In the genomic region with DNA sequence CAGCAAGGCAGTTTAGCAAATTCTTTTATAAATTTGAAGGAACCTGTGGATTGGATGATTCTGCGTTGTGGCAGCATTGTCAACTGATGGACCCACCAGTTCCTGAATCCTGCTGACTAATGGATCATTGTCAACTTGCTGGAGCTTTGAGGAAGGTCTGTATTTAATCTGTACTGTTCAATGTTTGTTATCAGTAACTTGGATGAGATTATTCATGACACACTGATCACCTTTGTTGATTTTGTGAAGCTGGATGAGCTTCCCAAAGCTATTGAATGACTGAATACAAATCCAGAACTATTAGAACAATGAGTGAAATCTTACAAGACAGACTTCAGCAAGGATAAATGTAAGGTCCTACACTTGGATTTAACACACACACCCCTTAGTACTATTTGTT, we compare ENCODE assay signal across 28 cellular contexts.
"Had no signal": no experiment of that assay in that cellular context is flagged by ENCODE, and none has a peak within 500 bp of the region (broad histone marks: within the 10 kb centered on the region; RNA-seq: fewer than 3 reads in every experiment).

No MANE protein-coding gene starts in this region.

- H3K9me3 ChIP-seq: pancreas, suprapubic skin, transverse colon, upper lobe of right lung, uterus had no signal

- H3K27ac ChIP-seq: coronary artery, esophagus muscularis mucosa, heart right ventricle, pancreas, skin epidermis, suprapubic skin, transverse colon, upper lobe of right lung, uterus had no signal

- H3K9me3 Mint-ChIP-seq: memory B cell had no signal

- H3K27me3 ChIP-seq: esophagus muscularis mucosa, heart right ventricle, pancreas, suprapubic skin, transverse colon, upper lobe of right lung, uterus had no signal

- FAIRE-seq: endothelial cell of umbilical vein, pancreas had no signal

- H3K4me1 Mint-ChIP-seq: immature natural killer cell; memory B cell; natural killer cell; stimulated activated naive CD8-positive, alpha-beta T cell treated with anti-CD3 and anti-CD28 coated beads, Interleukin-15, amount 100 ng/mL, for 72 hours had no signal

- H3K36me3 Mint-ChIP-seq: immature natural killer cell, memory B cell, natural killer cell had no signal

- H3K4me1 ChIP-seq: esophagus muscularis mucosa, heart right ventricle, pancreas, transverse colon, uterus had no signal

- H3K36me3 ChIP-seq: esophagus muscularis mucosa, heart right ventricle, pancreas, suprapubic skin, transverse colon, upper lobe of right lung, uterus had no signal

- H3K27ac Mint-ChIP-seq: immature natural killer cell; memory B cell; natural killer cell; stimulated activated naive CD8-positive, alpha-beta T cell treated with anti-CD3 and anti-CD28 coated beads, Interleukin-15, amount 100 ng/mL, for 72 hours had no signal

- H3K4me3 Mint-ChIP-seq: immature natural killer cell; memory B cell; natural killer cell; stimulated activated naive CD8-positive, alpha-beta T cell treated with anti-CD3 and anti-CD28 coated beads, Interleukin-15, amount 100 ng/mL, for 72 hours had no signal

- ATAC-seq: heart right ventricle; left colon; left ventricle myocardium superior; natural killer cell; pancreas; stimulated activated naive CD8-positive, alpha-beta T cell treated with anti-CD3 and anti-CD28 coated beads, Interleukin-15, amount 100 ng/mL, for 72 hours; upper lobe of right lung had no signal

- H3K4me3 ChIP-seq: coronary artery, esophagus muscularis mucosa, heart right ventricle, lung, pancreas, skin epidermis, suprapubic skin, transverse colon, upper lobe of right lung, uterus had no signal

- DNase-seq: dermis blood vessel endothelial cell; effector memory CD4-positive, alpha-beta T cell; foreskin melanocyte; glutamatergic neuron; heart right ventricle; hippocampal formation; immature natural killer cell; kidney glomerular epithelial cell; left colon; left ventricle myocardium superior; natural killer cell; occipital lobe; pancreas; stimulated activated CD4-positive, alpha-beta T cell treated with anti-CD3 and anti-CD28 coated beads, Interleukin-15, amount 100 ng/mL, for 24 hours; stimulated activated CD4-positive, alpha-beta T cell treated with anti-CD3 and anti-CD28 coated beads, Interleukin-2, amount 100 ng/mL, for 48 hours; stimulated activated CD8-positive, alpha-beta memory T cell treated with anti-CD3 and anti-CD28 coated beads, Interleukin-4, amount 100 ng/mL, for 48 hours; stimulated activated naive CD4-positive, alpha-beta T cell; stimulated activated naive CD8-positive, alpha-beta T cell treated with anti-CD3 and anti-CD28 coated beads, Interleukin-15, amount 100 ng/mL, for 72 hours; transverse colon; upper lobe of right lung; uterus had no signal

- H3K27me3 Mint-ChIP-seq: stimulated activated naive CD8-positive, alpha-beta T cell treated with anti-CD3 and anti-CD28 coated beads, Interleukin-15, amount 100 ng/mL, for 72 hours had no signal
